Comparison of ENCODE assay signal across 8 cellular contexts in genomic region chr7:35906191-35906908, GRCh38.
DNase-seq lines count a peak whose midpoint lies in the region; ATAC-seq and TF ChIP-seq lines count a peak whose summit lies in the region.

No MANE protein-coding gene starts in this region.

- peak; percentile 86 for TF ChIP-seq CTCF in CD14-positive monocyte (IDR thresholded peaks at IDR 0.05)

- H3K4me3 Mint-ChIP-seq in CD14-positive monocyte = no peak overlapping the region

- DNase-seq in CD14-positive monocyte (ENCODE audit: low spot score) = peak; percentile 51
- DNase-seq in NCI-H774 (lab: John Stamatoyannopoulos, UW) = peak; percentile 35
- peak; percentile 47 to 66 for DNase-seq in activated CD4-positive, alpha-beta T cell treated with anti-CD3 and anti-CD28 coated beads, Interleukin-2, amount 50 U/mL, for 48 hours
- DNase-seq in effector CD4-positive, alpha-beta T cell = peak; percentile 67
- DNase-seq in lung microvascular endothelial cell (ENCODE audit: low read depth in 2 of 2) = peak; percentile 85 to 89
- peak; percentile 4 to 21 for DNase-seq in stimulated activated CD8-positive, alpha-beta memory T cell treated with anti-CD3 and anti-CD28 coated beads, Interleukin-2, amount 100 ng/mL, for 48 hours (ENCODE audit: low read depth in 2 of 2)

- intact Hi-C loops in CD14-positive monocyte (cut with micrococcal nuclease) = loop anchor here (2.0 kb wide), 2 partner anchors 196 to 198 kb away; no protein-coding TSS in a partner anchor

- H3K27me3 Mint-ChIP-seq in CD14-positive monocyte (ENCODE audit: low read depth in 3 of 3) = peaks cover 0 to 2% (median 0%) of the 10 kb centered on the region in 3 donors

- ATAC-seq in GM19372 (IDR thresholded peaks at IDR 0.05; ENCODE audit: low read depth, unreplicated experiment) (peak; percentile 79), HG03565 (IDR thresholded peaks at IDR 0.05; ENCODE audit: unreplicated experiment) (peak; percentile 78)

- H3K27ac Mint-ChIP-seq in CD14-positive monocyte = peak overlapping the region in 1 of 7 donors; percentile 38

- H3K36me3 Mint-ChIP-seq in CD14-positive monocyte = peaks cover 33 to 41% of the 10 kb centered on the region in 2 donors

- no peaks in the 10 kb centered on the region for H3K4me1 Mint-ChIP-seq in CD14-positive monocyte

- no peaks in the 10 kb centered on the region for H3K9me3 Mint-ChIP-seq in CD14-positive monocyte

Comparison
In these comparisons a context has a peak if more than half of its experiments do, and no peak if none do; other contexts are left out.
1. Peak in every context shown above with its lines: DNase-seq and ATAC-seq.
2. DNase-seq: peak in every context shown above with its lines; median percentile 87 in lung microvascular endothelial cell; 67 in effector CD4-positive, alpha-beta T cell; 56 in activated CD4-positive, alpha-beta T cell treated with anti-CD3 and anti-CD28 coated beads, Interleukin-2, amount 50 U/mL, for 48 hours; 51 in CD14-positive monocyte; 35 in NCI-H774; 12 in stimulated activated CD8-positive, alpha-beta memory T cell treated with anti-CD3 and anti-CD28 coated beads, Interleukin-2, amount 100 ng/mL, for 48 hours.